8 cellular contexts compared by ENCODE assay signal in genomic region chr1:150366416-150367296, GRCh38. TPM values are rescaled to one million over a fixed set of nuclear protein-coding genes. Genes with fewer than 3 reads are reported as not detected.
A peak's percentile ranks its signal among the peaks of the same experiment; 100 is the strongest.
DNase-seq lines count a peak whose midpoint lies in the region.

No MANE protein-coding gene starts in this region.

- H3K27ac ChIP-seq in esophagus (ENCODE audit: low read depth in 2 of 2, low read length in 1 of 2) = peak overlapping the region; percentile 3 to 4

- peak; percentile 23 for DNase-seq in DMS53 (lab: John Stamatoyannopoulos, UW)
- DNase-seq in DMS53 treated with DMSO at 0.1 percent for 48 hours (lab: John Stamatoyannopoulos, UW; ENCODE audit: unreplicated experiment) = no peak
- DNase-seq in RPMI8226 = peak; percentile 59
- peak; percentile 42 for DNase-seq in pons (ENCODE audit: low spot score)
- DNase-seq in NCI-H2196 (lab: John Stamatoyannopoulos, UW; ENCODE audit: unreplicated experiment) = no peak
- no peak for DNase-seq in effector CD8-positive, alpha-beta T cell (lab: John Stamatoyannopoulos, UW)
- DNase-seq in activated gamma-delta T cell treated with Interleukin-2 at 50 U/mL for 16 hours = no peak

- H3K4me3 ChIP-seq in esophagus (ENCODE audit: low read depth in 1 of 2, low read length in 2 of 2) = peak overlapping the region in 1 of 2 donors; percentile 95

- no peaks in the 10 kb centered on the region for H3K36me3 ChIP-seq in esophagus (ENCODE audit: control insufficient read depth in 2 of 2, insufficient read depth in 2 of 2, low read length in 1 of 2)

- peaks cover 0 to 2% of the 10 kb centered on the region in 2 donors for H3K4me1 ChIP-seq in esophagus (ENCODE audit: control insufficient read depth in 2 of 2, insufficient read depth in 2 of 2, low read length in 1 of 2)

- H3K9me3 ChIP-seq in esophagus (ENCODE audit: control insufficient read depth in 2 of 2, insufficient read depth in 1 of 2, low read depth in 1 of 2, low read length in 1 of 2) = no peaks in the 10 kb centered on the region

- WGBS in esophagus, 2 donors = 10 to 11% methylated on average over 12 of the region's 12 CpGs

- no peaks in the 10 kb centered on the region for H3K27me3 ChIP-seq in esophagus (ENCODE audit: control insufficient read depth in 1 of 2, insufficient read depth in 2 of 2, low read length in 2 of 2)

RNA-seq across cellular contexts. Expression of gene RPRD2, which starts 2.7 kb away (rescaled TPM):
- polyA plus RNA-seq in esophagus = 1 to 10 TPM; 7.1 to 8.9 TPM

RNA-seq across cellular contexts. Expression of gene PRPF3, which starts 45.3 kb away (rescaled TPM):
- 10 to 100 TPM; 24.7 to 37.6 TPM for polyA plus RNA-seq in esophagus

Comparison
In these comparisons a context has a peak if more than half of its experiments do, and no peak if none do; other contexts are left out.
1. DNase-seq: peak in DMS53 (single experiment), RPMI8226 (single experiment) and pons (single experiment); none in DMS53 treated with DMSO at 0.1 percent for 48 hours (single experiment), NCI-H2196 (single experiment), effector CD8-positive, alpha-beta T cell (single experiment) and activated gamma-delta T cell treated with Interleukin-2 at 50 U/mL for 16 hours (single experiment).